11 cellular contexts compared by ENCODE assay signal in genomic region chr13:111281751-111282311, GRCh38. TPM values are rescaled to one million over a fixed set of nuclear protein-coding genes. Genes with fewer than 3 reads are reported as not detected.
A peak's percentile ranks its signal among the peaks of the same experiment; 100 is the strongest.
DNase-seq lines count a peak whose midpoint lies in the region; ATAC-seq and TF ChIP-seq lines count a peak whose summit lies in the region.
"Had no signal": no experiment of that assay in that cellular context is flagged by ENCODE, and none has a peak within 500 bp of the region (broad histone marks: within the 10 kb centered on the region; RNA-seq: fewer than 3 reads in every experiment).

No MANE protein-coding gene starts in this region.

- ATAC-seq in lower lobe of right lung: peak; percentile 55 to 70

- H3K9ac ChIP-seq in neural progenitor cell: no peak overlapping the region

- no peaks in the 10 kb centered on the region for H3K4me1 Mint-ChIP-seq in type B pancreatic cell (ENCODE audit: unreplicated experiment)
- no peaks in the 10 kb centered on the region for H3K4me1 Mint-ChIP-seq in neural progenitor cell

- TF ChIP-seq CTCF in lower lobe of right lung (IDR thresholded peaks at IDR 0.05): no peak
- no peak for TF ChIP-seq CTCF in type B pancreatic cell (conservative IDR thresholded peaks at IDR 0.05)
- no peak for TF ChIP-seq CTCF in neural progenitor cell (IDR thresholded peaks at IDR 0.05)

- WGBS in thymus: 87% methylated on average over 10 of the region's 10 CpGs

- H3K27me3 Mint-ChIP-seq in type B pancreatic cell: no peaks in the 10 kb centered on the region
- no peaks in the 10 kb centered on the region for H3K27me3 Mint-ChIP-seq in neural progenitor cell (ENCODE audit: insufficient read depth, low read depth)

- H3K4me3 ChIP-seq in lower lobe of right lung (no peak overlapping the region), thymus (ENCODE audit: low read length) (no peak overlapping the region), neural progenitor cell (no peak overlapping the region)

- peaks cover 15% of the 10 kb centered on the region for H3K4me1 ChIP-seq in lower lobe of right lung
- no peaks in the 10 kb centered on the region for H3K4me1 ChIP-seq in thymus (ENCODE audit: control insufficient read depth, insufficient read depth, low read length)
- H3K4me1 ChIP-seq in neural progenitor cell: no peaks in the 10 kb centered on the region

- no peak overlapping the region for H3K4me3 Mint-ChIP-seq in type B pancreatic cell
- no peak overlapping the region for H3K4me3 Mint-ChIP-seq in neural progenitor cell

- no peak overlapping the region for H3K4me2 ChIP-seq in neural progenitor cell

- H3K27ac Mint-ChIP-seq in type B pancreatic cell (no peak overlapping the region), neural progenitor cell (no peak overlapping the region)

- peak; percentile 36 for DNase-seq in DMS 273 (lab: John Stamatoyannopoulos, UW; ENCODE audit: unreplicated experiment)
- DNase-seq in DMS 273 treated with DMSO at 0.1 percent for 48 hours (lab: John Stamatoyannopoulos, UW): no peak
- no peak for DNase-seq in lower lobe of right lung
- DNase-seq in effector CD8-positive, alpha-beta T cell (lab: John Stamatoyannopoulos, UW): no peak
- DNase-seq in type B pancreatic cell (ENCODE audit: extremely low spot score, unreplicated experiment): no peak
- no peak for DNase-seq in neural progenitor cell (ENCODE audit: low spot score)
- DNase-seq: activated CD4-positive, CD25-positive, alpha-beta regulatory T cell treated with anti-CD3 and anti-CD28 coated beads, Interleukin-2, amount 50 U/mL, for 72 hours; NCI-H526 had no signal

- no peaks in the 10 kb centered on the region for H3K27me3 ChIP-seq in lower lobe of right lung (ENCODE audit: low read depth)
- no peaks in the 10 kb centered on the region for H3K27me3 ChIP-seq in thymus (ENCODE audit: control insufficient read depth, insufficient read depth)
- H3K27me3 ChIP-seq in neural progenitor cell: no peaks in the 10 kb centered on the region

- no peak overlapping the region for H2AFZ ChIP-seq in neural progenitor cell (replicated peaks)

- H3K9me3 Mint-ChIP-seq in type B pancreatic cell (no peaks in the 10 kb centered on the region), neural progenitor cell (no peaks in the 10 kb centered on the region)

- peak overlapping the region; percentile 87 for H3K27ac ChIP-seq in cingulate gyrus (ENCODE audit: low read depth, low read length)
- peak overlapping the region; percentile 6 for H3K27ac ChIP-seq in lower lobe of right lung
- H3K27ac ChIP-seq in thymus (ENCODE audit: low read depth): peak overlapping the region; percentile 70
- H3K27ac ChIP-seq in neural progenitor cell: no peak overlapping the region
- H3K27ac ChIP-seq: 22Rv1 had no signal

- H3K9me3 ChIP-seq in lower lobe of right lung (no peaks in the 10 kb centered on the region), thymus (ENCODE audit: control insufficient read depth) (no peaks in the 10 kb centered on the region), neural progenitor cell (ENCODE audit: low read depth) (no peaks in the 10 kb centered on the region)

- H3K79me2 ChIP-seq in neural progenitor cell (ENCODE audit: low read depth): no peaks in the 10 kb centered on the region

- intact Hi-C loops in lower lobe of right lung (cut with DNase I): no loop called here

- no peaks in the 10 kb centered on the region for H3F3A ChIP-seq in neural progenitor cell (ENCODE audit: low read depth)

- peaks cover 100% of the 10 kb centered on the region for H3K36me3 ChIP-seq in lower lobe of right lung
- H3K36me3 ChIP-seq in thymus (ENCODE audit: control insufficient read depth, insufficient read depth): peaks cover 90% of the 10 kb centered on the region
- H3K36me3 ChIP-seq in neural progenitor cell: peaks cover 7% of the 10 kb centered on the region

- peaks cover 25% of the 10 kb centered on the region for H3K36me3 Mint-ChIP-seq in type B pancreatic cell
- H3K36me3 Mint-ChIP-seq in neural progenitor cell: peaks cover 27% of the 10 kb centered on the region

- H4K20me1 ChIP-seq in neural progenitor cell (ENCODE audit: low read depth): peaks cover 4% of the 10 kb centered on the region

RNA-seq across cellular contexts. Expression of gene TEX29, which starts 38.6 kb away (rescaled TPM):
- total RNA-seq in lower lobe of right lung (0.97 TPM), type B pancreatic cell (ENCODE audit: low replicate concordance) (0.62 and 0.92 TPM in 2 replicates), neural progenitor cell (ENCODE audit: low replicate concordance) (0.65 TPM in 1 of 2 replicates, not detected in the other)
- 10.1 TPM for polyA plus RNA-seq in thymus
